In genomic region chr19:55251296-55252081, GRCh38 we compare ENCODE assay signal across 1 cellular context.
TF ChIP-seq lines count a peak whose summit lies in the region.

No MANE protein-coding gene starts in this region.

TF ChIP-seq in K562, 482 proteins besides CTCF, POLR2A, EP300 and RAD21:
- TF ChIP-seq RBFOX2 (IDR thresholded peaks at IDR 0.05; ENCODE audit: low read depth, low read length) (peak; percentile 20), ARID1B (IDR thresholded peaks at IDR 0.05) (no peak)
